23 cellular contexts compared by ENCODE assay signal in the genomic region with DNA sequence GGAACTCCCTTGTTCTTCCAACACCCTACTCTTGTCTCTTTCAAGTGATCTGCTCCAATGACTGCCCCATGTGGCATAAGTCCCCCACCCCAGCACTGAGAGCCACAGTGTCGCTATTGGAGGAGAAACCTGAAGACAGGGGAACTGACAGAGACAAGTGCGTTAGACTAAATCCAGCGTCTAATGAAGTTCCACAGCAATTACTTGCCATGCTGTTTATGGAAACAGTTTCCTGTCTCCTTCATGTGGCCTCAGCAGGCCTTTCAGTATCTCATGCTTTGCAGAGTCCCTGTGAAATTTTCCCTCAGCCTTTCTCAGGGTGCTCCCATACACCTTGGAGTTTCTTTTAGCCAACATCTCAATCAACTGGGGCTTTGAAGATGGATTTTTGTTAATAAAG.
A peak's percentile ranks its signal among the peaks of the same experiment; 100 is the strongest.
DNase-seq lines count a peak whose midpoint lies in the region; ATAC-seq and TF ChIP-seq lines count a peak whose summit lies in the region.
"Had no signal": no experiment of that assay in that cellular context is flagged by ENCODE, and none has a peak within 500 bp of the region (broad histone marks: within the 10 kb centered on the region; RNA-seq: fewer than 3 reads in every experiment).

No MANE protein-coding gene starts in this region.

- no peak overlapping the region for H3K9ac ChIP-seq in Loucy (ENCODE audit: low read depth, low read length, poor library complexity, severe bottlenecking)
- H3K9ac ChIP-seq: BLaER1 treated with 17β-estradiol and CSF1 and Interleukin-3, amounts not matched to agents 10 nM and 100 nM had no signal

- POLR2A ChIA-PET in activated naive CD8-positive, alpha-beta T cell treated with anti-CD3 and anti-CD28 coated beads, Interleukin-2, amount 10 ng/mL, durations not matched to agents 7 days and 5 days (lab: Charles Lee), result no interaction called here

- H3K27ac Mint-ChIP-seq in activated naive CD4-positive, alpha-beta T cell treated with anti-CD3 and anti-CD28 coated beads, Interleukin-2, amount 50 U/mL, for 24 hours, result peak overlapping the region; percentile 94
- H3K27ac Mint-ChIP-seq in activated naive CD8-positive, alpha-beta T cell treated with anti-CD3 and anti-CD28 coated beads, Interleukin-2, amount 10 ng/mL, durations not matched to agents 7 days and 5 days, result peak overlapping the region; percentile 44
- peak overlapping the region; percentile 14 to 62 for H3K27ac Mint-ChIP-seq in stimulated activated naive CD8-positive, alpha-beta T cell treated with anti-CD3 and anti-CD28 coated beads, Interleukin-15, amount 100 ng/mL, for 72 hours
- no peak overlapping the region for H3K27ac Mint-ChIP-seq in chondrocyte (ENCODE audit: unreplicated experiment)
- H3K27ac Mint-ChIP-seq: nephron had no signal

- no peaks in the 10 kb centered on the region for H3K27me3 ChIP-seq in Loucy (ENCODE audit: insufficient read depth, low read length, poor library complexity, severe bottlenecking)
- H3K27me3 ChIP-seq: BLaER1 treated with 17β-estradiol and CSF1 and Interleukin-3, amounts not matched to agents 10 nM and 100 nM had no signal

- no peak overlapping the region for H3K4me2 ChIP-seq in Loucy (ENCODE audit: low read depth, low read length, poor library complexity, severe bottlenecking)
- H3K4me2 ChIP-seq: BLaER1 treated with 17β-estradiol and CSF1 and Interleukin-3, amounts not matched to agents 10 nM and 100 nM had no signal

- no peaks in the 10 kb centered on the region for H3F3A ChIP-seq in Loucy (ENCODE audit: low read depth)

- H3K9me3 ChIP-seq in Loucy (ENCODE audit: insufficient read depth, low read depth, low read length), result peaks cover 15% of the 10 kb centered on the region

- H3K36me3 Mint-ChIP-seq in activated naive CD4-positive, alpha-beta T cell treated with anti-CD3 and anti-CD28 coated beads, Interleukin-2, amount 50 U/mL, for 24 hours, result peaks cover 13% of the 10 kb centered on the region
- peaks cover 44% of the 10 kb centered on the region for H3K36me3 Mint-ChIP-seq in activated naive CD8-positive, alpha-beta T cell treated with anti-CD3 and anti-CD28 coated beads, Interleukin-2, amount 10 ng/mL, durations not matched to agents 7 days and 5 days
- H3K36me3 Mint-ChIP-seq in chondrocyte (ENCODE audit: low read depth), result no peaks in the 10 kb centered on the region

- H3K4me1 Mint-ChIP-seq in activated naive CD4-positive, alpha-beta T cell treated with anti-CD3 and anti-CD28 coated beads, Interleukin-2, amount 50 U/mL, for 24 hours, result peaks cover 93% of the 10 kb centered on the region
- peaks cover 64% of the 10 kb centered on the region for H3K4me1 Mint-ChIP-seq in activated naive CD8-positive, alpha-beta T cell treated with anti-CD3 and anti-CD28 coated beads, Interleukin-2, amount 10 ng/mL, durations not matched to agents 7 days and 5 days
- peaks cover 82% of the 10 kb centered on the region for H3K4me1 Mint-ChIP-seq in stimulated activated naive CD8-positive, alpha-beta T cell treated with anti-CD3 and anti-CD28 coated beads, Interleukin-15, amount 100 ng/mL, for 72 hours
- no peaks in the 10 kb centered on the region for H3K4me1 Mint-ChIP-seq in chondrocyte (ENCODE audit: low read depth)

- no peak overlapping the region for H3K4me3 ChIP-seq in Loucy (ENCODE audit: low read length, poor library complexity, severe bottlenecking)
- H3K4me3 ChIP-seq: BLaER1 treated with 17β-estradiol and CSF1 and Interleukin-3, amounts not matched to agents 10 nM and 100 nM; K562 had no signal

- H3K36me3 ChIP-seq in Loucy (ENCODE audit: insufficient read depth, low read length), result no peaks in the 10 kb centered on the region

- no peaks in the 10 kb centered on the region for H3K79me2 ChIP-seq in Loucy (ENCODE audit: insufficient read depth, low read length)

- H3K9me3 Mint-ChIP-seq in activated naive CD4-positive, alpha-beta T cell treated with anti-CD3 and anti-CD28 coated beads, Interleukin-2, amount 50 U/mL, for 24 hours, result peaks cover 19% of the 10 kb centered on the region
- H3K9me3 Mint-ChIP-seq in activated naive CD8-positive, alpha-beta T cell treated with anti-CD3 and anti-CD28 coated beads, Interleukin-2, amount 10 ng/mL, durations not matched to agents 7 days and 5 days, result peaks cover 18% of the 10 kb centered on the region
- H3K9me3 Mint-ChIP-seq in stimulated activated naive CD8-positive, alpha-beta T cell treated with anti-CD3 and anti-CD28 coated beads, Interleukin-15, amount 100 ng/mL, for 72 hours, result peaks cover 20 to 24% of the 10 kb centered on the region in 2 donors
- H3K9me3 Mint-ChIP-seq in chondrocyte (ENCODE audit: low read depth), result peaks cover 10% of the 10 kb centered on the region

- TF ChIP-seq CTCF in Loucy (conservative IDR thresholded peaks at IDR 0.05; ENCODE audit: low read length), result no peak
- TF ChIP-seq CTCF in chondrocyte (IDR thresholded peaks at IDR 0.05), result no peak

- H3K4me3 Mint-ChIP-seq in activated naive CD4-positive, alpha-beta T cell treated with anti-CD3 and anti-CD28 coated beads, Interleukin-2, amount 50 U/mL, for 24 hours, result peak overlapping the region; percentile 49
- peak overlapping the region; percentile 18 for H3K4me3 Mint-ChIP-seq in activated naive CD8-positive, alpha-beta T cell treated with anti-CD3 and anti-CD28 coated beads, Interleukin-2, amount 10 ng/mL, durations not matched to agents 7 days and 5 days
- H3K4me3 Mint-ChIP-seq in stimulated activated naive CD8-positive, alpha-beta T cell treated with anti-CD3 and anti-CD28 coated beads, Interleukin-15, amount 100 ng/mL, for 72 hours, result peak overlapping the region; percentile 44 to 69
- no peak overlapping the region for H3K4me3 Mint-ChIP-seq in chondrocyte (ENCODE audit: unreplicated experiment)
- H3K4me3 Mint-ChIP-seq: nephron had no signal

- H3K9me2 ChIP-seq in Loucy (replicated peaks; ENCODE audit: low read depth, low read length), result no peaks in the 10 kb centered on the region

- ATAC-seq in activated naive CD8-positive, alpha-beta T cell treated with anti-CD3 and anti-CD28 coated beads, Interleukin-2, amount 10 ng/mL, durations not matched to agents 7 days and 5 days (ENCODE audit: low read depth), result no peak
- ATAC-seq in stimulated activated naive CD8-positive, alpha-beta T cell treated with anti-CD3 and anti-CD28 coated beads, Interleukin-15, amount 100 ng/mL, for 72 hours, result no peak
- ATAC-seq in HG02678 (IDR thresholded peaks at IDR 0.05; ENCODE audit: unreplicated experiment), result no peak
- ATAC-seq: K562, Panc1 had no signal

- H4K20me1 ChIP-seq in Loucy (ENCODE audit: insufficient read depth, low read length, poor library complexity, severe bottlenecking), result no peaks in the 10 kb centered on the region
- H4K20me1 ChIP-seq: BLaER1 treated with 17β-estradiol and CSF1 and Interleukin-3, amounts not matched to agents 10 nM and 100 nM had no signal

- H2AFZ ChIP-seq in Loucy (ENCODE audit: low read length), result 0 out of 2 replicates have a peak overlapping the region, but pooled peaks have one; percentile 34

- no peaks in the 10 kb centered on the region for H3K27me3 Mint-ChIP-seq in activated naive CD4-positive, alpha-beta T cell treated with anti-CD3 and anti-CD28 coated beads, Interleukin-2, amount 50 U/mL, for 24 hours
- no peaks in the 10 kb centered on the region for H3K27me3 Mint-ChIP-seq in activated naive CD8-positive, alpha-beta T cell treated with anti-CD3 and anti-CD28 coated beads, Interleukin-2, amount 10 ng/mL, durations not matched to agents 7 days and 5 days
- H3K27me3 Mint-ChIP-seq in stimulated activated naive CD8-positive, alpha-beta T cell treated with anti-CD3 and anti-CD28 coated beads, Interleukin-15, amount 100 ng/mL, for 72 hours, result no peaks in the 10 kb centered on the region
- H3K27me3 Mint-ChIP-seq in chondrocyte (ENCODE audit: low read depth), result no peaks in the 10 kb centered on the region

- H3K4me1 ChIP-seq in Loucy (ENCODE audit: insufficient read depth, low read length, poor library complexity, severe bottlenecking), result peaks cover 49% of the 10 kb centered on the region
- H3K4me1 ChIP-seq: BLaER1 treated with 17β-estradiol and CSF1 and Interleukin-3, amounts not matched to agents 10 nM and 100 nM had no signal

- no peak for DNase-seq in activated naive CD4-positive, alpha-beta T cell (lab: John Stamatoyannopoulos, UW)
- no peak for DNase-seq in activated naive CD8-positive, alpha-beta T cell treated with anti-CD3 and anti-CD28 coated beads, Interleukin-2, amount 10 ng/mL, durations not matched to agents 7 days and 5 days
- no peak for DNase-seq in stimulated activated naive CD8-positive, alpha-beta T cell treated with anti-CD3 and anti-CD28 coated beads, Interleukin-15, amount 100 ng/mL, for 72 hours
- DNase-seq in chondrocyte (ENCODE audit: low spot score), result no peak
- DNase-seq: activated CD4-positive, CD25-positive, alpha-beta regulatory T cell; amniotic stem cell; effector CD4-positive, alpha-beta T cell; HCEC 1CT; head of caudate nucleus; kidney; midbrain; NCI-H1105; NCI-H187 treated with DMSO at 0.1 percent for 48 hours; NCI-H526 treated with DMSO at 0.1 percent for 48 hours; SHP77; stimulated activated CD4-positive, alpha-beta T cell treated with anti-CD3 and anti-CD28 coated beads, Interleukin-2, amount 100 ng/mL, for 24 hours had no signal
